ENCODE assay signal across 2 cellular contexts in the genomic region with DNA sequence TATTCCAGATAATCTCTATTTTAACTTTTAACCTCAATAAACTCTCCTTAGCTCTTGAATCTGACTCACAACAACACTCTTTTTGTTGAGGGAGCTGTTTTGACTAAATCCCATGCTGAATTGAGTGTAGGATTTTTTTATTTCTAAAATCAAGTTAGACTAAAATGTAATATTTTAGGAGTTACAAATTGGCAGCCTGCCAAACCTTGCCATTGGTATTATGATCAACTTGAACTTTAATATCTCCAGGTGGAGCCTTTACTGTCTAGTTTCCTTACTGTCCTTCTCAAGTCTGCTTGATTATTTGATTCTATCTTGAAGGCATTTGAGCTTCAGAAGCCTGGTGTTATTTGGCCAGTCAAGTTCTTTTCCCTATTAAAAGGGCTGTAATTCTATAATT.
TF ChIP-seq lines count a peak whose summit lies in the region.

No MANE protein-coding gene starts in this region.

TF ChIP-seq in HepG2, 621 proteins besides CTCF, POLR2A, EP300 and RAD21:
- TF ChIP-seq LCORL (IDR thresholded peaks at IDR 0.05) = peak; percentile 87; the same call in 1 of the 2 replicates
- TF ChIP-seq LCORL (CRISPR knock-in tag; IDR thresholded peaks at IDR 0.05) = no peak
- no peak for TF ChIP-seq ZNF441 (CRISPR knock-in tag; IDR thresholded peaks at IDR 0.05; ENCODE audit: borderline replicate concordance)

TF ChIP-seq in GM12878, 131 proteins besides CTCF, POLR2A, EP300 and RAD21:
- TF ChIP-seq SMAD1 (IDR thresholded peaks at IDR 0.05; ENCODE audit: low read depth, partially characterized antibody) = peak; percentile 49
- TF ChIP-seq ZNF384 (IDR thresholded peaks at IDR 0.05; ENCODE audit: borderline replicate concordance, low read depth, low read length) = no peak
TF ChIP-seq in GM12878: peak in this region for 1.
